ENCODE assay signal across 9 cellular contexts in the genomic region with DNA sequence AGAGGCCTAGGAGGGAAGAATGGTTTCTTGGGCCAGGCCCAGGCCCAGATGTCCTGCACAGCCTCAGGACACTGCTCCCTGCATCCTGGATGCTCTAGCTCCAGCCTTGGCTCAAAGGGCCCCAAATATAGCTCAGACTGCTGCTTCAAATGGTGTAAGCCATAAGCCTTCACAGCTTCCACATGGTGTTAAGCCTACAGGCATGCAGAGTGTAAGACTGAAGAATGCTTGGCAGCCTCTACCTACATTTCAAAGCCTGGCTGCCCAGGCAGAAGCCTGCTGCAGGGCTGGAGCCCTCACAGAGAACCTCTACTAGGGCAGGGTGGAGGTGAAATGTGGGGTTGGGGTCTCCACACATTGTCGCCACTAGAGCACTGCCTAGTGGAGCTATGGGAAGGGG.
"Had no signal": no experiment of that assay in that cellular context is flagged by ENCODE, and none has a peak within 500 bp of the region (broad histone marks: within the 10 kb centered on the region; RNA-seq: fewer than 3 reads in every experiment).

No MANE protein-coding gene starts in this region.

- H2AFZ ChIP-seq: GM23248 had no signal

- H3K9ac ChIP-seq: GM23248 had no signal

- H3K27ac ChIP-seq: GM23248 had no signal

- DNase-seq: GM23248, GOT3, H9, HCEC 1CT, IMR-90, KG1 had no signal

- ATAC-seq: K562 had no signal

- H3K4me3 ChIP-seq: GM23248, K562 had no signal

- FAIRE-seq: H54, HTR-8/SVneo, K562 had no signal
